ENCODE assay signal across 8 cellular contexts in the genomic region with DNA sequence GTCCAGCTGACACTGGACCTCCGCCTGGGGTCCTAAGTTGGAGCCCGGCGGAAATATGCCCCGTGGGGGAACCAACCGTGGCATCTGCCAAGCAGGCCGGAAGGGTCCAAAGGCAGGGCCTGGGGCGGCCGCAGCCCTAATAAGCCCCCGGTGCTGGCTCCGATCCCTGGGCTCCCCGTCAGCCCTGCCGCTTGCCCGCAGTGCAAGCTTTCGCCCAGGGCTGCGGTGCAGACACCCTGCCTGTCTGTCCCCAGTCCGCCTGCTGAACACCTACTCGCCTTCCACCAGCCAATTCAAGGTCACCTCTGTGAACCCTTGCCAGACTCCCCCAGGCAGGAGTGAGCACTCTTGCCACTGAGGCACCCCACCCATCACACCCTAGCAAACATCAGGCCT. TPM values are rescaled to one million over a fixed set of nuclear protein-coding genes. Genes with fewer than 3 reads are reported as not detected.
A peak's percentile ranks its signal among the peaks of the same experiment; 100 is the strongest.
DNase-seq lines count a peak whose midpoint lies in the region; ATAC-seq lines count a peak whose summit lies in the region.

No MANE protein-coding gene starts in this region.

- H3K36me3 ChIP-seq in HAP-1 (replicated peaks) (peaks cover 22% of the 10 kb centered on the region), iPS-15b (ENCODE audit: control insufficient read depth, insufficient read depth, low read length) (peaks cover 6% of the 10 kb centered on the region), skeletal muscle tissue (ENCODE audit: control insufficient read depth in 3 of 3, insufficient read depth in 3 of 3, low read length in 3 of 3) (peaks cover 3 to 12% (median 9%) of the 10 kb centered on the region in 3 donors)

- peak overlapping the region; percentile 83 for H3K4me3 Mint-ChIP-seq in activated naive CD8-positive, alpha-beta T cell treated with anti-CD3 and anti-CD28 coated beads, Interleukin-2, amount 50 U/mL, for 24 hours

- peaks cover 40% of the 10 kb centered on the region for H3K27me3 Mint-ChIP-seq in activated naive CD8-positive, alpha-beta T cell treated with anti-CD3 and anti-CD28 coated beads, Interleukin-2, amount 50 U/mL, for 24 hours

- H3K4me3 ChIP-seq in HAP-1 (peak overlapping the region; percentile 55), iPS-15b (ENCODE audit: low read depth, low read length) (peak overlapping the region; percentile 66), skeletal muscle tissue (ENCODE audit: low read length in 3 of 3) (peak overlapping the region; percentile 74 to 89 (median 81))

- H3K9ac ChIP-seq in iPS-15b (ENCODE audit: low read depth, low read length): peak overlapping the region; percentile 58
- peak overlapping the region; percentile 71 to 80 (median 73) for H3K9ac ChIP-seq in skeletal muscle tissue (ENCODE audit: low read depth in 1 of 3, low read length in 3 of 3)

- H3K27ac Mint-ChIP-seq in activated naive CD8-positive, alpha-beta T cell treated with anti-CD3 and anti-CD28 coated beads, Interleukin-2, amount 50 U/mL, for 24 hours: no peak overlapping the region

- H3K27me3 ChIP-seq in HAP-1 (ENCODE audit: low read depth): no peaks in the 10 kb centered on the region
- peaks cover 13% of the 10 kb centered on the region for H3K27me3 ChIP-seq in iPS-15b (ENCODE audit: control insufficient read depth, insufficient read depth, low read length)
- H3K27me3 ChIP-seq in skeletal muscle tissue (ENCODE audit: control insufficient read depth in 3 of 3, insufficient read depth in 3 of 3, low read length in 3 of 3): peaks cover 0 to 3% (median 0%) of the 10 kb centered on the region in 3 donors

- peak overlapping the region; percentile 47 for H3K27ac ChIP-seq in skeletal muscle tissue (ENCODE audit: low read depth, low read length)

- in situ Hi-C loops in HAP-1 (cut with MboI; ENCODE audit: low sequenced_read_pairs): loop anchor here (10.0 kb wide), 1 partner anchor 95 kb away; no protein-coding TSS in a partner anchor

- H3K9me3 ChIP-seq in HAP-1: no peaks in the 10 kb centered on the region
- H3K9me3 ChIP-seq in iPS-15b (ENCODE audit: control insufficient read depth, insufficient read depth, low read length): no peaks in the 10 kb centered on the region
- no peaks in the 10 kb centered on the region for H3K9me3 ChIP-seq in skeletal muscle tissue (ENCODE audit: control insufficient read depth in 3 of 3, low read length in 3 of 3)

- no peaks in the 10 kb centered on the region for H3K36me3 Mint-ChIP-seq in activated naive CD8-positive, alpha-beta T cell treated with anti-CD3 and anti-CD28 coated beads, Interleukin-2, amount 50 U/mL, for 24 hours (ENCODE audit: low read depth)

- H3K4me1 Mint-ChIP-seq in activated naive CD8-positive, alpha-beta T cell treated with anti-CD3 and anti-CD28 coated beads, Interleukin-2, amount 50 U/mL, for 24 hours: peaks cover 21% of the 10 kb centered on the region

- no peaks in the 10 kb centered on the region; the same call in 1 of the 2 replicates for H3K4me1 ChIP-seq in HAP-1
- H3K4me1 ChIP-seq in iPS-15b (ENCODE audit: control insufficient read depth, insufficient read depth, low read length): no peaks in the 10 kb centered on the region
- peaks cover 0 to 8% (median 4%) of the 10 kb centered on the region in 3 donors for H3K4me1 ChIP-seq in skeletal muscle tissue (ENCODE audit: control insufficient read depth in 3 of 3, insufficient read depth in 3 of 3, low read length in 3 of 3)

- DNase-seq in HAP-1 (ENCODE audit: low spot score in 2 of 2) (no peak), AG08395 (ENCODE audit: low spot score) (no peak), SKM-1 treated with dmso at 0.1 percent for 144 hours (lab: John Stamatoyannopoulos, UW; ENCODE audit: unreplicated experiment) (no peak)
- no peak for DNase-seq in activated naive CD8-positive, alpha-beta T cell treated with anti-CD3 and anti-CD28 coated beads, Interleukin-2, amount 50 U/mL, for 24 hours
- DNase-seq in activated CD8-positive, alpha-beta memory T cell treated with anti-CD3 and anti-CD28 coated beads for 24 hours: no peak

- no peak for ATAC-seq in activated naive CD8-positive, alpha-beta T cell treated with anti-CD3 and anti-CD28 coated beads, Interleukin-2, amount 50 U/mL, for 24 hours
- no peak for ATAC-seq in GM18520 (IDR thresholded peaks at IDR 0.05; ENCODE audit: unreplicated experiment)

- H3K9me3 Mint-ChIP-seq in activated naive CD8-positive, alpha-beta T cell treated with anti-CD3 and anti-CD28 coated beads, Interleukin-2, amount 50 U/mL, for 24 hours: no peaks in the 10 kb centered on the region

RNA-seq across cellular contexts. Expression of gene PTGR1, which starts 0.5 kb away (rescaled TPM):
- 53.2 TPM for total RNA-seq in skeletal muscle tissue

RNA-seq across cellular contexts. Expression of gene DNAJC25, which starts 31.2 kb away (rescaled TPM):
- 2.1 TPM for total RNA-seq in skeletal muscle tissue
